33 cellular contexts compared by ENCODE assay signal in genomic region chr13:112105244-112105681, GRCh38. TPM values are rescaled to one million over a fixed set of nuclear protein-coding genes. Genes with fewer than 3 reads are reported as not detected.
DNase-seq lines count a peak whose midpoint lies in the region; ATAC-seq and TF ChIP-seq lines count a peak whose summit lies in the region.
"Had no signal": no experiment of that assay in that cellular context is flagged by ENCODE, and none has a peak within 500 bp of the region (broad histone marks: within the 10 kb centered on the region; RNA-seq: fewer than 3 reads in every experiment).

No MANE protein-coding gene starts in this region.

- no peak overlapping the region for H3K27ac Mint-ChIP-seq in neural crest cell (ENCODE audit: unreplicated experiment)
- H3K27ac Mint-ChIP-seq: activated CD4-positive, alpha-beta memory T cell treated with anti-CD3 and anti-CD28 coated beads, Interleukin-2, amount 10 ng/mL, durations not matched to agents 7 days and 5 days; activated T-helper 17 cell treated with anti-CD3 and anti-CD28 coated beads, Interleukin-2, amount 50 U/mL, for 72 hours; stimulated activated effector memory CD8-positive, alpha-beta T cell treated with anti-CD3 and anti-CD28 coated beads, Interleukin-12 subunit alpha, Interleukin-12 subunit beta, amount 100 ng/mL, for 72 hours had no signal

- H3K9ac ChIP-seq in NT2/D1 (ENCODE audit: insufficient read length, low read depth): no peak overlapping the region

- H3K4me3 Mint-ChIP-seq in neural crest cell: peak overlapping the region; percentile 61
- H3K4me3 Mint-ChIP-seq: activated CD4-positive, alpha-beta memory T cell treated with anti-CD3 and anti-CD28 coated beads, Interleukin-2, amount 10 ng/mL, durations not matched to agents 7 days and 5 days; activated T-helper 17 cell treated with anti-CD3 and anti-CD28 coated beads, Interleukin-2, amount 50 U/mL, for 72 hours; IgD-negative memory B cell; stimulated activated effector memory CD8-positive, alpha-beta T cell treated with anti-CD3 and anti-CD28 coated beads, Interleukin-12 subunit alpha, Interleukin-12 subunit beta, amount 100 ng/mL, for 72 hours had no signal

- H3K27ac ChIP-seq in hepatocyte: no peak overlapping the region
- H3K27ac ChIP-seq: brain microvascular endothelial cell, tibial nerve had no signal

- peaks cover 40% of the 10 kb centered on the region for H3K27me3 Mint-ChIP-seq in neural crest cell (ENCODE audit: low read depth)

- H3K36me3 ChIP-seq in NT2/D1 (ENCODE audit: insufficient read depth, insufficient read length, low read length) (no peaks in the 10 kb centered on the region), hepatocyte (replicated peaks; ENCODE audit: insufficient read depth, low read depth) (no peaks in the 10 kb centered on the region)
- H3K36me3 ChIP-seq: brain microvascular endothelial cell, tibial nerve had no signal

- ATAC-seq in GM21717 (IDR thresholded peaks at IDR 0.05; ENCODE audit: unreplicated experiment): no peak
- no peak for ATAC-seq in GM18868 (IDR thresholded peaks at IDR 0.05; ENCODE audit: unreplicated experiment)
- ATAC-seq: activated T-helper 17 cell treated with anti-CD3 and anti-CD28 coated beads, Interleukin-2, amount 50 U/mL, for 72 hours; Panc1; stimulated activated effector memory CD8-positive, alpha-beta T cell treated with anti-CD3 and anti-CD28 coated beads, Interleukin-12 subunit alpha, Interleukin-12 subunit beta, amount 100 ng/mL, for 72 hours had no signal

- no peaks in the 10 kb centered on the region for H3K79me2 ChIP-seq in hepatocyte

- peaks cover 67% of the 10 kb centered on the region for H3K4me1 Mint-ChIP-seq in neural crest cell
- H3K4me1 Mint-ChIP-seq: activated CD4-positive, alpha-beta memory T cell treated with anti-CD3 and anti-CD28 coated beads, Interleukin-2, amount 10 ng/mL, durations not matched to agents 7 days and 5 days; activated T-helper 17 cell treated with anti-CD3 and anti-CD28 coated beads, Interleukin-2, amount 50 U/mL, for 72 hours; stimulated activated effector memory CD8-positive, alpha-beta T cell treated with anti-CD3 and anti-CD28 coated beads, Interleukin-12 subunit alpha, Interleukin-12 subunit beta, amount 100 ng/mL, for 72 hours had no signal

- H3K27me3 ChIP-seq in NT2/D1 (ENCODE audit: insufficient read depth, insufficient read length) (peaks cover 87% of the 10 kb centered on the region), hepatocyte (peaks cover 98% of the 10 kb centered on the region)

- H3K4me2 ChIP-seq in hepatocyte: peak overlapping the region; percentile 59

- 3% methylated on average over 24 of the region's 35 CpGs for WGBS in hepatocyte (ENCODE audit: low lambda C conversion rate, missing lambda C conversion rate)

- no peak overlapping the region for H2AFZ ChIP-seq in hepatocyte

- TF ChIP-seq CTCF in hepatocyte (IDR thresholded peaks at IDR 0.05; ENCODE audit: poor library complexity) (no peak), neural crest cell (conservative IDR thresholded peaks at IDR 0.05) (no peak), GM20000 (IDR thresholded peaks at IDR 0.05; ENCODE audit: extremely low read depth, missing control alignments) (no peak)

- H3K9me3 Mint-ChIP-seq in neural crest cell: no peaks in the 10 kb centered on the region
- H3K9me3 Mint-ChIP-seq: activated CD4-positive, alpha-beta memory T cell treated with anti-CD3 and anti-CD28 coated beads, Interleukin-2, amount 10 ng/mL, durations not matched to agents 7 days and 5 days; activated T-helper 17 cell treated with anti-CD3 and anti-CD28 coated beads, Interleukin-2, amount 50 U/mL, for 72 hours; stimulated activated effector memory CD8-positive, alpha-beta T cell treated with anti-CD3 and anti-CD28 coated beads, Interleukin-12 subunit alpha, Interleukin-12 subunit beta, amount 100 ng/mL, for 72 hours had no signal

- H3K4me1 ChIP-seq in NT2/D1 (ENCODE audit: insufficient read depth, insufficient read length) (peaks cover 9% of the 10 kb centered on the region), hepatocyte (ENCODE audit: insufficient read depth) (peaks cover 6% of the 10 kb centered on the region)

- no peaks in the 10 kb centered on the region for H3K9me2 ChIP-seq in hepatocyte (replicated peaks; ENCODE audit: insufficient read depth)

- no peak for DNase-seq in NT2/D1 (ENCODE audit: low read depth, low spot score)
- DNase-seq in hepatocyte (ENCODE audit: low spot score): no peak
- DNase-seq in neural crest cell (ENCODE audit: low read depth, low spot score): no peak
- no peak for DNase-seq in GM20000 (ENCODE audit: low spot score)
- no peak for DNase-seq in GM19240 (ENCODE audit: insufficient read length, low spot score)
- DNase-seq: activated CD4-positive, alpha-beta memory T cell treated with anti-CD3 and anti-CD28 coated beads, Interleukin-2, amount 10 ng/mL, durations not matched to agents 7 days and 5 days; activated CD8-positive, alpha-beta memory T cell treated with anti-CD3 and anti-CD28 coated beads, Interleukin-2, amount 50 U/mL, for 4 hours; activated naive CD4-positive, alpha-beta T cell treated with anti-CD3 and anti-CD28 coated beads, Interleukin-2, amount 50 U/mL, for 16 hours; brain microvascular endothelial cell; C1 segment of cervical spinal cord; DMS53; GDM1; HCEC 1CT; MV-4-11; NCI-H146; NCI-H226; NCI-H526 treated with DMSO at 0.1 percent for 48 hours; Right ventricle myocardium superior; T-helper 2 cell had no signal

- no peaks in the 10 kb centered on the region for H4K20me1 ChIP-seq in hepatocyte (ENCODE audit: insufficient read depth, poor library complexity, severe bottlenecking)

- H3K9me3 ChIP-seq in NT2/D1 (ENCODE audit: insufficient read depth, low read length) (no peaks in the 10 kb centered on the region), hepatocyte (ENCODE audit: low read depth) (no peaks in the 10 kb centered on the region)
- H3K9me3 ChIP-seq: tibial nerve had no signal

- peak overlapping the region; percentile 18 for H3K4me3 ChIP-seq in NT2/D1 (ENCODE audit: insufficient read length, low read depth)
- no peak overlapping the region for H3K4me3 ChIP-seq in hepatocyte
- H3K4me3 ChIP-seq: tibial nerve had no signal

- no peaks in the 10 kb centered on the region for H3K36me3 Mint-ChIP-seq in neural crest cell (ENCODE audit: low read depth)
- H3K36me3 Mint-ChIP-seq: IgD-negative memory B cell; stimulated activated effector memory CD8-positive, alpha-beta T cell treated with anti-CD3 and anti-CD28 coated beads, Interleukin-12 subunit alpha, Interleukin-12 subunit beta, amount 100 ng/mL, for 72 hours had no signal

RNA-seq across cellular contexts. Expression of gene SOX1, which starts 38.3 kb away (rescaled TPM):
- not detected in 2 replicates for total RNA-seq in hepatocyte
- polyA plus RNA-seq in hepatocyte: 0.07 and 0.11 TPM in 2 replicates
- total RNA-seq in neural crest cell: 41.2 and 41.4 TPM in 2 replicates
- total RNA-seq: activated CD4-positive, alpha-beta memory T cell treated with anti-CD3 and anti-CD28 coated beads, Interleukin-2, amount 10 ng/mL, durations not matched to agents 7 days and 5 days; activated T-helper 17 cell treated with anti-CD3 and anti-CD28 coated beads, Interleukin-2, amount 50 U/mL, for 72 hours; chondrocyte; kidney epithelial cell; liver; mesenteric fat pad; myocyte; osteoblast; Right ventricle myocardium superior; skeletal muscle tissue; tibial nerve had no signal
- polyA plus RNA-seq: IgD-negative memory B cell, liver had no signal

Comparison
In these comparisons a context has a peak if more than half of its experiments do, and no peak if none do; other contexts are left out.
1. RNA of gene SOX1, which starts 38.3 kb away (total RNA-seq): 41.2 to 41.4 TPM in neural crest cell; not detected in hepatocyte; every median in the first group is over 10 times any median in the second.